ENCODE assay signal across 11 cellular contexts in genomic region chr9:137167752-137168574, GRCh38. TPM values are rescaled to one million over a fixed set of nuclear protein-coding genes. Genes with fewer than 3 reads are reported as not detected.
DNase-seq lines count a peak whose midpoint lies in the region; ATAC-seq lines count a peak whose summit lies in the region.
"Had no signal": no experiment of that assay in that cellular context is flagged by ENCODE, and none has a peak within 500 bp of the region (broad histone marks: within the 10 kb centered on the region; RNA-seq: fewer than 3 reads in every experiment).

No MANE protein-coding gene starts in this region.

- no peaks in the 10 kb centered on the region for H3K9me3 ChIP-seq in ectodermal cell (ENCODE audit: control insufficient read depth, low read length)

- H3K4me3 ChIP-seq in ectodermal cell (ENCODE audit: insufficient read depth, low read depth, low read length) (peak overlapping the region; percentile 25), skin epidermis (peak overlapping the region in 4 of 7 experiments; percentile 9 to 34 (median 26))

- no peak for ATAC-seq in HG03571 (IDR thresholded peaks at IDR 0.05; ENCODE audit: unreplicated experiment)

- H3K27me3 ChIP-seq in ectodermal cell (ENCODE audit: control insufficient read depth, insufficient read depth, low read length, poor library complexity, severe bottlenecking), result peaks cover 100% of the 10 kb centered on the region

- H3K27ac ChIP-seq in ectodermal cell (ENCODE audit: insufficient read depth, low read depth, low read length, poor library complexity, severe bottlenecking) (no peak overlapping the region), skin epidermis (peak overlapping the region in 1 of 21 experiments; percentile 39)

- WGBS in ectodermal cell, 2 experiments, result 9% methylated on average over 57 of the region's 57 CpGs

- H3K4me1 ChIP-seq in ectodermal cell (ENCODE audit: control insufficient read depth, insufficient read depth, low read length), result peaks cover 19% of the 10 kb centered on the region

- H3K36me3 ChIP-seq in ectodermal cell (ENCODE audit: control insufficient read depth, insufficient read depth, low read length), result no peaks in the 10 kb centered on the region

- DNase-seq in DMS 273 (lab: John Stamatoyannopoulos, UW; ENCODE audit: unreplicated experiment) (peak; percentile 63), DMS 273 treated with DMSO at 0.1 percent for 48 hours (lab: John Stamatoyannopoulos, UW) (no peak), NCI-H2227 treated with DMSO at 0.1 percent for 48 hours (lab: John Stamatoyannopoulos, UW) (peak; percentile 2), NCI-H1048 (lab: John Stamatoyannopoulos, UW) (no peak), GDM1 (lab: John Stamatoyannopoulos, UW) (no peak)
- DNase-seq: activated naive CD4-positive, alpha-beta T cell; NCI-H1694; stimulated activated CD4-positive, alpha-beta T cell treated with anti-CD3 and anti-CD28 coated beads, Interleukin-4, amount 100 ng/mL, for 1 hour had no signal

RNA-seq across cellular contexts. Expression of gene LRRC26, which starts 1.9 kb away (rescaled TPM):
- not detected for polyA plus RNA-seq in ectodermal cell (2013, experiment 1 of 4)
- polyA plus RNA-seq in ectodermal cell (2013, experiment 2 of 4), result not detected
- not detected for polyA plus RNA-seq in ectodermal cell (2013, experiment 3 of 4)
- polyA plus RNA-seq in ectodermal cell (2013, experiment 4 of 4), result 0.57 TPM

RNA-seq across cellular contexts. Expression of gene TMEM210, which starts 3.9 kb away (rescaled TPM):
- polyA plus RNA-seq in ectodermal cell (2013, experiment 1 of 4), result not detected
- polyA plus RNA-seq in ectodermal cell (2013, experiment 2 of 4), result not detected
- not detected for polyA plus RNA-seq in ectodermal cell (2013, experiment 3 of 4)
- polyA plus RNA-seq in ectodermal cell (2013, experiment 4 of 4), result not detected

RNA-seq across cellular contexts. Expression of gene ANAPC2, which starts 20.4 kb away (rescaled TPM):
- 43.9 TPM for polyA plus RNA-seq in ectodermal cell (2013, experiment 1 of 4)
- polyA plus RNA-seq in ectodermal cell (2013, experiment 2 of 4), result 45.2 TPM
- 33.0 TPM for polyA plus RNA-seq in ectodermal cell (2013, experiment 3 of 4)
- 34.7 TPM for polyA plus RNA-seq in ectodermal cell (2013, experiment 4 of 4)

RNA-seq across cellular contexts. Expression of gene SSNA1, which starts 20.5 kb away (rescaled TPM):
- polyA plus RNA-seq in ectodermal cell (2013, experiment 1 of 4), result 55.0 TPM
- 51.0 TPM for polyA plus RNA-seq in ectodermal cell (2013, experiment 2 of 4)
- polyA plus RNA-seq in ectodermal cell (2013, experiment 3 of 4), result 62.6 TPM
- polyA plus RNA-seq in ectodermal cell (2013, experiment 4 of 4), result 61.0 TPM

RNA-seq across cellular contexts. Expression of gene GRIN1, which starts 29.0 kb away (rescaled TPM):
- not detected for polyA plus RNA-seq in ectodermal cell (2013, experiment 1 of 4)
- not detected for polyA plus RNA-seq in ectodermal cell (2013, experiment 2 of 4)
- not detected for polyA plus RNA-seq in ectodermal cell (2013, experiment 3 of 4)
- polyA plus RNA-seq in ectodermal cell (2013, experiment 4 of 4), result 0.61 TPM

Comparison
In these comparisons a context has a peak if more than half of its experiments do, and no peak if none do; other contexts are left out.
1. DNase-seq: peak in DMS 273 (single experiment) and NCI-H2227 treated with DMSO at 0.1 percent for 48 hours (single experiment); none in DMS 273 treated with DMSO at 0.1 percent for 48 hours (single experiment), NCI-H1048 (single experiment) and GDM1 (single experiment).